30 cellular contexts compared by ENCODE assay signal in the genomic region with DNA sequence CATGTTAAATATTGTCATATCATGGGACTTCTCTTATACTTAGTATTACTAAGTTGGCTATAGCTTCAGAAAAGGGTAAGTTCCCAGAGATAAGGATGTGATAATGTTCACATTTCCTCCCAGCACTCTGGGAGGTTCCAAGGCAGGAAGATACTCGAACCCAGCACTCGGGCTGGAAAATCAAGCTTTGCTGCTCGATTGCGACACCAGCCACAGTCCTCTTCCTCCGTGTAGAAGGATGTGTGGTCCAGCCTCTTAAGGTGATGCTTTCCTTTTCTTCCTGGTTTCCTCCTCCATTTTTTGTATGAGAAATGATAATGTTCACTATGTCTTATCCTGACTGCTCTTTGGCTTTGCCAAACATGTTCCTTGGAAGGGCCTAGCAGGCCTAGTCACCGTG.
"Had no signal": no experiment of that assay in that cellular context is flagged by ENCODE, and none has a peak within 500 bp of the region (broad histone marks: within the 10 kb centered on the region; RNA-seq: fewer than 3 reads in every experiment).

No MANE protein-coding gene starts in this region.

- H3K9me3 ChIP-seq: esophagus muscularis mucosa, gastroesophageal sphincter, heart right ventricle had no signal

- H3K4me1 ChIP-seq: foreskin keratinocyte had no signal

- H3K9me3 Mint-ChIP-seq: activated B cell treated with CpG ODN at 0.5 μM for 24 hours; activated CD8-positive, alpha-beta T cell treated with anti-CD3 and anti-CD28 coated beads for 36 hours; activated naive CD4-positive, alpha-beta T cell treated with anti-CD3 and anti-CD28 coated beads, Interleukin-2, amount 10 ng/mL, durations not matched to agents 7 days and 5 days; activated naive CD8-positive, alpha-beta T cell treated with anti-CD3 and anti-CD28 coated beads, Interleukin-2, amount 10 ng/mL, durations not matched to agents 7 days and 5 days; activated T-cell treated with anti-CD3 and anti-CD28 coated beads, Interleukin-2, amount 50 U/mL, for 4 hours; central memory CD8-positive, alpha-beta T cell; dendritic cell treated with granulocyte-macrophage colony-stimulating factor and Interleukin-4, amounts not matched to agents 40 ng/mL and 50 ng/mL, for 4 days; endodermal cell; T-helper 2 cell treated with Interferon-gamma antibody and Interleukin-4, amounts not matched to agents 5 μg/mL and 100 μg/mL, for 36 hours had no signal

- H3K27me3 Mint-ChIP-seq: activated B cell treated with CpG ODN at 0.5 μM for 24 hours; activated CD8-positive, alpha-beta T cell treated with anti-CD3 and anti-CD28 coated beads for 36 hours; activated naive CD4-positive, alpha-beta T cell treated with anti-CD3 and anti-CD28 coated beads, Interleukin-2, amount 10 ng/mL, durations not matched to agents 7 days and 5 days; activated naive CD8-positive, alpha-beta T cell treated with anti-CD3 and anti-CD28 coated beads, Interleukin-2, amount 10 ng/mL, durations not matched to agents 7 days and 5 days; central memory CD8-positive, alpha-beta T cell; T-helper 17 cell had no signal

- H3K4me1 Mint-ChIP-seq: endodermal cell had no signal

- H3K27ac Mint-ChIP-seq: activated B cell treated with CpG ODN at 0.5 μM for 24 hours; activated CD8-positive, alpha-beta T cell treated with anti-CD3 and anti-CD28 coated beads for 36 hours; activated naive CD4-positive, alpha-beta T cell treated with anti-CD3 and anti-CD28 coated beads, Interleukin-2, amount 10 ng/mL, durations not matched to agents 7 days and 5 days; activated naive CD8-positive, alpha-beta T cell treated with anti-CD3 and anti-CD28 coated beads, Interleukin-2, amount 10 ng/mL, durations not matched to agents 7 days and 5 days; dendritic cell treated with granulocyte-macrophage colony-stimulating factor and Interleukin-4, amounts not matched to agents 40 ng/mL and 50 ng/mL, for 4 days; endodermal cell; T-helper 17 cell; T-helper 2 cell treated with Interferon-gamma antibody and Interleukin-4, amounts not matched to agents 5 μg/mL and 100 μg/mL, for 36 hours had no signal

- ATAC-seq: activated CD4-positive, CD25-positive, alpha-beta regulatory T cell treated with anti-CD3 and anti-CD28 coated beads, Interleukin-2, amount 50 U/mL, for 24 hours; activated CD8-positive, alpha-beta T cell treated with anti-CD3 and anti-CD28 coated beads for 36 hours; activated naive CD4-positive, alpha-beta T cell treated with anti-CD3 and anti-CD28 coated beads, Interleukin-2, amount 50 U/mL, for 72 hours; activated T-cell treated with anti-CD3 and anti-CD28 coated beads, Interleukin-2, amount 50 U/mL, for 4 hours; foreskin keratinocyte; gastroesophageal sphincter; heart right ventricle; T-helper 17 cell had no signal

- H3K4me3 ChIP-seq: coronary artery, dorsolateral prefrontal cortex, esophagus muscularis mucosa, gastroesophageal sphincter, heart right ventricle had no signal

- H3K27me3 ChIP-seq: brain microvascular endothelial cell, dorsolateral prefrontal cortex, esophagus muscularis mucosa, foreskin keratinocyte, gastroesophageal sphincter, heart right ventricle had no signal

- DNase-seq: activated B cell treated with CpG ODN at 0.5 μM for 24 hours; activated CD4-positive, alpha-beta T cell treated with anti-CD3 and anti-CD28 coated beads for 48 hours; activated CD4-positive, alpha-beta T cell treated with anti-CD3 and anti-CD28 coated beads, Interleukin-2, amount 50 U/mL, for 1 hour; activated CD4-positive, alpha-beta T cell treated with anti-CD3 and anti-CD28 coated beads, Interleukin-2, amount 50 U/mL, for 48 hours; activated CD8-positive, alpha-beta memory T cell treated with anti-CD3 and anti-CD28 coated beads for 24 hours; activated CD8-positive, alpha-beta T cell treated with anti-CD3 and anti-CD28 coated beads for 36 hours; activated gamma-delta T cell; activated naive CD4-positive, alpha-beta T cell; activated naive CD4-positive, alpha-beta T cell treated with anti-CD3 and anti-CD28 coated beads, Interleukin-2, amount 10 ng/mL, durations not matched to agents 7 days and 5 days; activated naive CD8-positive, alpha-beta T cell treated with anti-CD3 and anti-CD28 coated beads, Interleukin-2, amount 10 ng/mL, durations not matched to agents 7 days and 5 days; activated T-cell treated with anti-CD3 and anti-CD28 coated beads, Interleukin-2, amount 50 U/mL, for 4 hours; brain microvascular endothelial cell; dorsolateral prefrontal cortex; effector memory CD4-positive, alpha-beta T cell; endodermal cell; erythroblast; foreskin keratinocyte; heart right ventricle; T-helper 1 cell; T-helper 17 cell; T1000; WERI-Rb-1 had no signal

- H3K4me3 Mint-ChIP-seq: activated B cell treated with CpG ODN at 0.5 μM for 24 hours; activated CD8-positive, alpha-beta T cell treated with anti-CD3 and anti-CD28 coated beads for 36 hours; activated naive CD4-positive, alpha-beta T cell treated with anti-CD3 and anti-CD28 coated beads, Interleukin-2, amount 10 ng/mL, durations not matched to agents 7 days and 5 days; activated naive CD8-positive, alpha-beta T cell treated with anti-CD3 and anti-CD28 coated beads, Interleukin-2, amount 10 ng/mL, durations not matched to agents 7 days and 5 days; activated T-cell treated with anti-CD3 and anti-CD28 coated beads, Interleukin-2, amount 50 U/mL, for 4 hours; central memory CD8-positive, alpha-beta T cell; dendritic cell treated with granulocyte-macrophage colony-stimulating factor and Interleukin-4, amounts not matched to agents 40 ng/mL and 50 ng/mL, for 4 days; endodermal cell; T-helper 17 cell; T-helper 2 cell treated with Interferon-gamma antibody and Interleukin-4, amounts not matched to agents 5 μg/mL and 100 μg/mL, for 36 hours had no signal

- H3K27ac ChIP-seq: brain microvascular endothelial cell, coronary artery, dorsolateral prefrontal cortex, esophagus muscularis mucosa, foreskin keratinocyte, gastroesophageal sphincter, heart right ventricle, WERI-Rb-1 had no signal
